25 cellular contexts compared by ENCODE assay signal in the genomic region with DNA sequence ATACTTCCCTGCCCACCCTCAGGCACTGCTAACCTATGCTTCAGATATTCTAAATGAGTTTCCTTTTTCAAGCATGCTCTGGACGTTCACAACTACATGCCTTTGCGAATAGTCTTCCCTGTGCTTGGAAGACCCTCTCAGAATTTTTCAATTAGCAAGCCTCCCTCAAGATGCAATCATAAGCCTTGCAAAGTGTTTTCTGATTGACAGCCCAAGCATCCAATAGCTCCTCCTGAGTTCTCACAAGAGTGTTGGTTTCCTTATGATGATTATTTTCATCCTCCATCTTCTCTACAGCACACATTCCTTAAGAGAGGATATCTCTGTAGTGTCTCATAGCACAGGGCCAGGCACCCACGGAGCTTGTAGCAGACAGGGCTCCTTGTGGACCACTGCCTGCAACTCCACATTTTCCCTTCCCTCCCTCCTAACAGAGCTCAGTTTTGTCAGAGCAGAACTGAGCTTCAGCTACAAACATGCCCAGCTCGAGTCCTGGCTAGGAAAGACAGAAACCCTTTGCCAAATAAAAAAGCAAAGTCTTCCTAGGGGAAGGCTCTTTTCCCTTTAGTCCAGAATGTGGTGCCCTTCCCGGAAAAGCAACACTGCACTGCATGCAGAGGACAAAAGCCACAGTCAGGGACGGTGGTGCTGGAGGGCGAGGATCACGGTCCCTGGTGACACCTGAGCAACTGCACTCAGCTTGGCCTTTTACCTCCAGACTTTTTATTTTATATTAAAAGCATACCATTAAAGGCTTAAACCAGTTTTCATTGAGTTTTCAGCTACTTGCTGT.
"Had no signal": no experiment of that assay in that cellular context is flagged by ENCODE, and none has a peak within 500 bp of the region (broad histone marks: within the 10 kb centered on the region; RNA-seq: fewer than 3 reads in every experiment).

No MANE protein-coding gene starts in this region.

- H3K36me3 ChIP-seq: brain microvascular endothelial cell had no signal

- H3K27me3 ChIP-seq: brain microvascular endothelial cell had no signal

- H3K9me3 Mint-ChIP-seq: activated CD4-positive, alpha-beta memory T cell treated with anti-CD3 and anti-CD28 coated beads for 36 hours; activated naive CD4-positive, alpha-beta T cell treated with anti-CD3 and anti-CD28 coated beads for 36 hours; activated T-helper 17 cell treated with anti-CD3 and anti-CD28 coated beads, Interleukin-2, amount 50 U/mL, for 72 hours; T-helper 1 cell treated with Interleukin-12 subunit alpha and Interleukin-12 subunit beta and Interleukin-4 antibody, amounts not matched to agents 30 μg/mL and 1 μg/mL, for 36 hours had no signal

- H3K4me2 ChIP-seq: KMS-11 had no signal

- H3K4me3 Mint-ChIP-seq: activated CD4-positive, alpha-beta memory T cell treated with anti-CD3 and anti-CD28 coated beads for 36 hours; activated naive CD4-positive, alpha-beta T cell treated with anti-CD3 and anti-CD28 coated beads for 36 hours; activated naive CD8-positive, alpha-beta T cell; activated T-helper 17 cell treated with anti-CD3 and anti-CD28 coated beads, Interleukin-2, amount 50 U/mL, for 72 hours; T-helper 1 cell treated with Interleukin-12 subunit alpha and Interleukin-12 subunit beta and Interleukin-4 antibody, amounts not matched to agents 30 μg/mL and 1 μg/mL, for 36 hours had no signal

- DNase-seq: activated CD4-positive, alpha-beta memory T cell treated with anti-CD3 and anti-CD28 coated beads for 36 hours; activated CD4-positive, alpha-beta T cell treated with anti-CD3 and anti-CD28 coated beads for 48 hours; activated CD4-positive, CD25-positive, alpha-beta regulatory T cell treated with anti-CD3 and anti-CD28 coated beads, Interleukin-2, amount 50 U/mL, for 72 hours; activated CD8-positive, alpha-beta memory T cell treated with anti-CD3 and anti-CD28 coated beads for 24 hours; activated gamma-delta T cell; activated naive CD4-positive, alpha-beta T cell treated with anti-CD3 and anti-CD28 coated beads for 36 hours; activated T-cell treated with anti-CD3 and anti-CD28 coated beads, Interleukin-2, amount 50 U/mL, for 48 hours; amygdala; brain microvascular endothelial cell; cerebellar nuclear complex; NCI-H1105 treated with DMSO at 0.1 percent for 48 hours; NCI-H1436 treated with DMSO at 0.1 percent for 48 hours; NCI-H187; NCI-H2081; NCI-H510A treated with DMSO at 0.1 percent for 48 hours; NCI-H69; NK-92 treated with Interleukin-12 subunit alpha and Interleukin-12 subunit beta, amount 100 ng/mL, for 24 hours; OCI-M1; Right ventricle myocardium superior had no signal

- H3K4me1 Mint-ChIP-seq: activated T-helper 17 cell treated with anti-CD3 and anti-CD28 coated beads, Interleukin-2, amount 50 U/mL, for 72 hours had no signal

- ATAC-seq: activated T-helper 17 cell treated with anti-CD3 and anti-CD28 coated beads, Interleukin-2, amount 50 U/mL, for 72 hours; Panc1 had no signal

- H3K27ac ChIP-seq: brain microvascular endothelial cell, KMS-11, RWPE1 had no signal

- H3K36me3 Mint-ChIP-seq: activated CD4-positive, alpha-beta memory T cell treated with anti-CD3 and anti-CD28 coated beads for 36 hours; activated naive CD8-positive, alpha-beta T cell had no signal

- H3K27me3 Mint-ChIP-seq: activated CD4-positive, alpha-beta memory T cell treated with anti-CD3 and anti-CD28 coated beads for 36 hours; activated naive CD8-positive, alpha-beta T cell had no signal

- H3K27ac Mint-ChIP-seq: activated CD4-positive, alpha-beta memory T cell treated with anti-CD3 and anti-CD28 coated beads for 36 hours; activated naive CD4-positive, alpha-beta T cell treated with anti-CD3 and anti-CD28 coated beads for 36 hours; activated naive CD8-positive, alpha-beta T cell; activated T-helper 17 cell treated with anti-CD3 and anti-CD28 coated beads, Interleukin-2, amount 50 U/mL, for 72 hours; T-helper 1 cell treated with Interleukin-12 subunit alpha and Interleukin-12 subunit beta and Interleukin-4 antibody, amounts not matched to agents 30 μg/mL and 1 μg/mL, for 36 hours had no signal

- H3K9ac ChIP-seq: KMS-11 had no signal
